In the genomic region with DNA sequence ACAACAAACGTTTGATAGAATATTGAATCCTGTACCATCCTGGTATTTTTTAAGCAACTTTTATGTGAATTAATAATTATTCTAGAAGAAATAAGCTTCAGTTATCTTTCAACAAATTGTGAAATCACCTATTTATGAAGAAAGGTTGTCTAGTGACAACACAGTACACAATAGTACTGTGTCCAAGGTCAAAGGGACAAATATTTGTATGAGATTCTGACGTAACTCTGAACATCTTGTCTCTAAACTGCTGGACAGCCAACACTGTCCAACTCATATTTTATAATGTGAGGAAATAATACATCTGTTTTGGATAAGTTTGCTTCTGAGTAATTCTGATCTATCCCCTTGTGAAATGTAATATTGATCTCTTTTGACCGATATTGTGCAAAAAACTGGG, we compare ENCODE assay signal across 1 cellular context.
TF ChIP-seq lines count a peak whose summit lies in the region.

No MANE protein-coding gene starts in this region.

TF ChIP-seq in liver, 16 proteins besides CTCF, POLR2A, EP300 and RAD21 (continued from another document):
- TF ChIP-seq, protein P1, sequence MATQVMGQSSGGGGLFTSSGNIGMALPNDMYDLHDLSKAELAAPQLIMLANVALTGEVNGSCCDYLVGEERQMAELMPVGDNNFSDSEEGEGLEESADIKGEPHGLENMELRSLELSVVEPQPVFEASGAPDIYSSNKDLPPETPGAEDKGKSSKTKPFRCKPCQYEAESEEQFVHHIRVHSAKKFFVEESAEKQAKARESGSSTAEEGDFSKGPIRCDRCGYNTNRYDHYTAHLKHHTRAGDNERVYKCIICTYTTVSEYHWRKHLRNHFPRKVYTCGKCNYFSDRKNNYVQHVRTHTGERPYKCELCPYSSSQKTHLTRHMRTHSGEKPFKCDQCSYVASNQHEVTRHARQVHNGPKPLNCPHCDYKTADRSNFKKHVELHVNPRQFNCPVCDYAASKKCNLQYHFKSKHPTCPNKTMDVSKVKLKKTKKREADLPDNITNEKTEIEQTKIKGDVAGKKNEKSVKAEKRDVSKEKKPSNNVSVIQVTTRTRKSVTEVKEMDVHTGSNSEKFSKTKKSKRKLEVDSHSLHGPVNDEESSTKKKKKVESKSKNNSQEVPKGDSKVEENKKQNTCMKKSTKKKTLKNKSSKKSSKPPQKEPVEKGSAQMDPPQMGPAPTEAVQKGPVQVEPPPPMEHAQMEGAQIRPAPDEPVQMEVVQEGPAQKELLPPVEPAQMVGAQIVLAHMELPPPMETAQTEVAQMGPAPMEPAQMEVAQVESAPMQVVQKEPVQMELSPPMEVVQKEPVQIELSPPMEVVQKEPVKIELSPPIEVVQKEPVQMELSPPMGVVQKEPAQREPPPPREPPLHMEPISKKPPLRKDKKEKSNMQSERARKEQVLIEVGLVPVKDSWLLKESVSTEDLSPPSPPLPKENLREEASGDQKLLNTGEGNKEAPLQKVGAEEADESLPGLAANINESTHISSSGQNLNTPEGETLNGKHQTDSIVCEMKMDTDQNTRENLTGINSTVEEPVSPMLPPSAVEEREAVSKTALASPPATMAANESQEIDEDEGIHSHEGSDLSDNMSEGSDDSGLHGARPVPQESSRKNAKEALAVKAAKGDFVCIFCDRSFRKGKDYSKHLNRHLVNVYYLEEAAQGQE (IDR thresholded peaks at IDR 0.05) = peak; percentile 69
- TF ChIP-seq NR2F2 (IDR thresholded peaks at IDR 0.05) (no peak), RXRA (IDR thresholded peaks at IDR 0.05) (no peak), SP1 (IDR thresholded peaks at IDR 0.05) (no peak), EGR1 (IDR thresholded peaks at IDR 0.05; ENCODE audit: low read depth in 2 of 2) (no peak), GABPA (IDR thresholded peaks at IDR 0.05 in 1 of 2, conservative IDR thresholded peaks at IDR 0.05 in 1 of 2) (no peak), YY1 (IDR thresholded peaks at IDR 0.05) (no peak)
- TF ChIP-seq, protein P2, sequence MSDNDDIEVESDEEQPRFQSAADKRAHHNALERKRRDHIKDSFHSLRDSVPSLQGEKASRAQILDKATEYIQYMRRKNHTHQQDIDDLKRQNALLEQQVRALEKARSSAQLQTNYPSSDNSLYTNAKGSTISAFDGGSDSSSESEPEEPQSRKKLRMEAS (IDR thresholded peaks at IDR 0.05) = no peak
- TF ChIP-seq, protein P3, sequence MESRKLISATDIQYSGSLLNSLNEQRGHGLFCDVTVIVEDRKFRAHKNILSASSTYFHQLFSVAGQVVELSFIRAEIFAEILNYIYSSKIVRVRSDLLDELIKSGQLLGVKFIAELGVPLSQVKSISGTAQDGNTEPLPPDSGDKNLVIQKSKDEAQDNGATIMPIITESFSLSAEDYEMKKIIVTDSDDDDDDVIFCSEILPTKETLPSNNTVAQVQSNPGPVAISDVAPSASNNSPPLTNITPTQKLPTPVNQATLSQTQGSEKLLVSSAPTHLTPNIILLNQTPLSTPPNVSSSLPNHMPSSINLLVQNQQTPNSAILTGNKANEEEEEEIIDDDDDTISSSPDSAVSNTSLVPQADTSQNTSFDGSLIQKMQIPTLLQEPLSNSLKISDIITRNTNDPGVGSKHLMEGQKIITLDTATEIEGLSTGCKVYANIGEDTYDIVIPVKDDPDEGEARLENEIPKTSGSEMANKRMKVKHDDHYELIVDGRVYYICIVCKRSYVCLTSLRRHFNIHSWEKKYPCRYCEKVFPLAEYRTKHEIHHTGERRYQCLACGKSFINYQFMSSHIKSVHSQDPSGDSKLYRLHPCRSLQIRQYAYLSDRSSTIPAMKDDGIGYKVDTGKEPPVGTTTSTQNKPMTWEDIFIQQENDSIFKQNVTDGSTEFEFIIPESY (IDR thresholded peaks at IDR 0.05) = no peak
